9 cellular contexts compared by ENCODE assay signal in the genomic region with DNA sequence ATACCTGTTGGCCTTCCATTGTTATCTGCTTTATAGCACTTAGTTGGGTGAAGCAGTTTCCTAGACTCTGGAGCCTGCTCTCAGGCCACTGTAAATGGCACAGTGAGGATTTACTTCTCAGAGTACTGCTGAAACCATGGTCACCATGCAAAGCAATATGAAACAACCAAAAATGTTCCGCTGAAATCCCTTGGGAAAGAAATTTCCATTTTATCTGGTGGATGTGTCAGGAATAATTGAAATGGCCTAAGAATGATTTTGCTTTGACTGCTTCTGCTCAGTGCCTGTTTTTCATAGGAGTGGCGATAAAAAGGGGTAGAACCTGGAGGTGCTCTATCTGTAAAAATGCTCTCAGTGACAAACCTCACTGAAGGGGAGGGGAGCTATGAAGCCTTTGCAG.
"Had no signal": no experiment of that assay in that cellular context is flagged by ENCODE, and none has a peak within 500 bp of the region (broad histone marks: within the 10 kb centered on the region; RNA-seq: fewer than 3 reads in every experiment).

No MANE protein-coding gene starts in this region.

- H3K9me3 ChIP-seq: HAP-1 had no signal

- DNase-seq: GM23248, GOT3, H7, H9, HCEC 1CT, HFFc6 had no signal

- H3K4me2 ChIP-seq: GM23338 had no signal

- H3K36me3 ChIP-seq: HAP-1 had no signal

- H3K27ac ChIP-seq: GM23248 had no signal

- H3K4me3 ChIP-seq: GM23248, GM23338, HAP-1 had no signal

- ATAC-seq: GM23338, HCT116 had no signal

- H2AFZ ChIP-seq: GM23248, GM23338 had no signal

- H3K9ac ChIP-seq: GM23248 had no signal
